ENCODE assay signal across 1 cellular context in the genomic region with DNA sequence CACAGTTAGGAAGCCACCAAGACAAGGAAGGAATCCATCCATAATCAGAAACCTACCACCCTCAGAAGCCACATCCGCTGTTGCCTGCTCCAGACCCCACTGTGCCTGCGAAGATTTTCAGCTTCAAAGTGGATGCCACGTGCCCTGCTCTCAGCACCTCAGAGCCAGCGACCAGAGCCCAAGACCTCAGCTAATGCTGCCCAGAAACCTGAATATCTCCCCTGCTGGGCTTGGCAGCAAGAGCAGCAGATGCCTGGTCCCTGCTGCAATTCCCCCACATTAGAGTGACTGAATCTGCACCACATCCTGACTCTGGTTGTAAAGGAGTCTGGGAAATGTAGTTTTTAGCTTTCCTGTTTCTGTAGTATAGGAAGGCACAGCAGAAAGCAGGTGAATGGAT.
TF ChIP-seq lines count a peak whose summit lies in the region.

No MANE protein-coding gene starts in this region.

TF ChIP-seq in A549, 52 proteins besides CTCF, POLR2A, EP300 and RAD21 (continued from another document):
- TF ChIP-seq, protein P1, sequence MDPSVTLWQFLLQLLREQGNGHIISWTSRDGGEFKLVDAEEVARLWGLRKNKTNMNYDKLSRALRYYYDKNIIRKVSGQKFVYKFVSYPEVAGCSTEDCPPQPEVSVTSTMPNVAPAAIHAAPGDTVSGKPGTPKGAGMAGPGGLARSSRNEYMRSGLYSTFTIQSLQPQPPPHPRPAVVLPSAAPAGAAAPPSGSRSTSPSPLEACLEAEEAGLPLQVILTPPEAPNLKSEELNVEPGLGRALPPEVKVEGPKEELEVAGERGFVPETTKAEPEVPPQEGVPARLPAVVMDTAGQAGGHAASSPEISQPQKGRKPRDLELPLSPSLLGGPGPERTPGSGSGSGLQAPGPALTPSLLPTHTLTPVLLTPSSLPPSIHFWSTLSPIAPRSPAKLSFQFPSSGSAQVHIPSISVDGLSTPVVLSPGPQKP (IDR thresholded peaks at IDR 0.05; ENCODE audit: low read depth, low read length) = no peak
- no peak for TF ChIP-seq POLR2AphosphoS2 (conservative IDR thresholded peaks at IDR 0.05; ENCODE audit: low read length)
- TF ChIP-seq RCOR1 (IDR thresholded peaks at IDR 0.05; ENCODE audit: low read depth, low read length) = no peak
- TF ChIP-seq GATA3 (IDR thresholded peaks at IDR 0.05; ENCODE audit: borderline replicate concordance) = no peak
- no peak for TF ChIP-seq RARB (CRISPR knock-in tag; IDR thresholded peaks at IDR 0.05)
- TF ChIP-seq CHD2 (IDR thresholded peaks at IDR 0.05; ENCODE audit: low read length, partially characterized antibody) = no peak
- no peak for TF ChIP-seq PHF8 (IDR thresholded peaks at IDR 0.05; ENCODE audit: borderline replicate concordance, low read depth)
